Comparison of ENCODE assay signal across 8 cellular contexts in genomic region chr5:176630681-176631222, GRCh38. TPM values are rescaled to one million over a fixed set of nuclear protein-coding genes. Genes with fewer than 3 reads are reported as not detected.
A peak's percentile ranks its signal among the peaks of the same experiment; 100 is the strongest.
DNase-seq lines count a peak whose midpoint lies in the region; ATAC-seq, FAIRE-seq and TF ChIP-seq lines count a peak whose summit lies in the region.
"Had no signal": no experiment of that assay in that cellular context is flagged by ENCODE, and none has a peak within 500 bp of the region (broad histone marks: within the 10 kb centered on the region; RNA-seq: fewer than 3 reads in every experiment).

No MANE protein-coding gene starts in this region.

- H3K27me3 ChIP-seq in Peyer's patch (peaks cover 0 to 43% of the 10 kb centered on the region in 2 donors), skeletal muscle satellite cell (ENCODE audit: control insufficient read depth, insufficient read depth, low read length) (peaks cover 88% of the 10 kb centered on the region)

- TF ChIP-seq POLR2A in Peyer's patch (IDR thresholded peaks at IDR 0.05) = no peak

- no peak for FAIRE-seq in GM19239 (lab: Jason Lieb, UNC)

- no peak overlapping the region for H3K27ac ChIP-seq in Peyer's patch

- H3K36me3 ChIP-seq in Peyer's patch = no peaks in the 10 kb centered on the region
- no peaks in the 10 kb centered on the region for H3K36me3 ChIP-seq in skeletal muscle satellite cell (ENCODE audit: insufficient read depth, low read length)

- no peak overlapping the region for H3K9ac ChIP-seq in skeletal muscle satellite cell (ENCODE audit: low read depth, low read length)

- peak overlapping the region; percentile 4 to 53 (median 44) for H3K4me3 ChIP-seq in Peyer's patch
- H3K4me3 ChIP-seq in fibroblast of the aortic adventitia (ENCODE audit: low read depth, low read length) = peak overlapping the region; percentile 50
- H3K4me3 ChIP-seq in skeletal muscle satellite cell (ENCODE audit: low read length) = peak overlapping the region; percentile 57
- H3K4me3 ChIP-seq: lung had no signal

- H3K9me3 ChIP-seq in Peyer's patch = no peaks in the 10 kb centered on the region
- peaks cover 3% of the 10 kb centered on the region for H3K9me3 ChIP-seq in skeletal muscle satellite cell (replicated peaks; ENCODE audit: low read length)

- peak overlapping the region; percentile 88 for H3K4me2 ChIP-seq in skeletal muscle satellite cell (ENCODE audit: low read length)

- no peak for DNase-seq in Peyer's patch
- no peak for DNase-seq in fibroblast of the aortic adventitia (ENCODE audit: low read depth)
- no peak for DNase-seq in stimulated activated CD4-positive, alpha-beta T cell treated with anti-CD3 and anti-CD28 coated beads, Interleukin-4, amount 100 ng/mL, for 24 hours
- DNase-seq in GM19239 (ENCODE audit: insufficient read length, low spot score) = no peak

- TF ChIP-seq CTCF in Peyer's patch (IDR thresholded peaks at IDR 0.05) (no peak), fibroblast of the aortic adventitia (IDR thresholded peaks at IDR 0.05; ENCODE audit: insufficient read depth, low read length) (no peak)

- ATAC-seq in GM19372 (IDR thresholded peaks at IDR 0.05; ENCODE audit: low read depth, unreplicated experiment) = peak; percentile 9
- ATAC-seq in GM21381 (IDR thresholded peaks at IDR 0.05; ENCODE audit: unreplicated experiment) = no peak

- H3K4me1 ChIP-seq in Peyer's patch (peaks cover 0 to 17% (median 12%) of the 10 kb centered on the region in 4 donors), skeletal muscle satellite cell (ENCODE audit: control insufficient read depth, insufficient read depth, low read length) (peaks cover 8% of the 10 kb centered on the region)

RNA-seq across cellular contexts. Expression of gene EIF4E1B, which starts 0.3 kb away (rescaled TPM):
- total RNA-seq in Peyer's patch (not detected), fibroblast of the aortic adventitia (ENCODE audit: low replicate concordance) (not detected in 2 replicates)
- not detected in 2 replicates for total RNA-seq in skeletal muscle satellite cell (2012; rRNA removed)
- total RNA-seq: lung had no signal

RNA-seq across cellular contexts. Expression of gene SNCB, which starts 0.4 kb away (rescaled TPM):
- total RNA-seq in Peyer's patch (not detected), fibroblast of the aortic adventitia (ENCODE audit: low replicate concordance) (not detected in 2 replicates)
- 1.8 and 2.4 TPM in 2 replicates for total RNA-seq in skeletal muscle satellite cell (2012; rRNA removed)
- total RNA-seq: lung had no signal

RNA-seq across cellular contexts. Expression of gene TSPAN17, which starts 16.5 kb away (rescaled TPM):
- total RNA-seq in Peyer's patch = 10 to 100 TPM; 25.4 to 33.8 (median 28.7) TPM
- 19.3 and 29.0 TPM in 2 replicates for total RNA-seq in fibroblast of the aortic adventitia (ENCODE audit: low replicate concordance)
- 23.3 and 35.8 TPM in 2 replicates for total RNA-seq in skeletal muscle satellite cell (2012; rRNA removed)

RNA-seq across cellular contexts. Expression of gene GPRIN1, which starts 20.8 kb away (rescaled TPM):
- total RNA-seq in Peyer's patch (1 to 10 TPM in 2 of 4 donors, under 1 TPM in 2; 0.83 to 1.9 (median 1.2) TPM), fibroblast of the aortic adventitia (ENCODE audit: low replicate concordance) (1.7 and 7.1 TPM in 2 replicates)
- total RNA-seq in skeletal muscle satellite cell (2012; rRNA removed) = 4.1 and 6.1 TPM in 2 replicates
